6 cellular contexts compared by ENCODE assay signal in the genomic region with DNA sequence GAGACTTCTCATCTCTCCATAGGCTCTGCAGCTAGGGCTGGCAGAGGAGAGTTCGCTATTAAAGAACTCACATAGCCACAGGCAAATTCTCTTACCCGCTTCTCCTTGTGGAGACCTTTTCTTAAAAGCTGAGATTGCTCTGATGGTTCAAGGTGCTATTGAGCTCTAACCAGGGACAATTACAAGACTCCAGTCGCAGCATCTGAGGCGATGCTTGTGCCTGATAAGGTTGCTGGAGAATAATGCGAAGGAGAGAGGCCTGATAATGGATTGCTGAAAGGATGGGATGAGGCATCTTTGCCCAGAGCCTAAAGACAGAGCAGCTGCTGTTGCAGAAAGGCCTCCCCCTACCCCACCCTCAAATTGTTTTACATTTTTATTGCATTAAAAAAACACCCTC.
"Had no signal": no experiment of that assay in that cellular context is flagged by ENCODE, and none has a peak within 500 bp of the region (broad histone marks: within the 10 kb centered on the region; RNA-seq: fewer than 3 reads in every experiment).

No MANE protein-coding gene starts in this region.

- ATAC-seq: K562 had no signal

- H3K9me3 Mint-ChIP-seq: H9 had no signal

- H3K27ac ChIP-seq: GM23248 had no signal

- H3K27ac Mint-ChIP-seq: H9 had no signal

- H3K4me3 ChIP-seq: GM23248, K562 had no signal

- DNase-seq: GM23248, H9, HCEC 1CT, IMR-90, KG1 had no signal

- H3K4me3 Mint-ChIP-seq: H9 had no signal
